Comparison of ENCODE assay signal across 10 cellular contexts in the genomic region with DNA sequence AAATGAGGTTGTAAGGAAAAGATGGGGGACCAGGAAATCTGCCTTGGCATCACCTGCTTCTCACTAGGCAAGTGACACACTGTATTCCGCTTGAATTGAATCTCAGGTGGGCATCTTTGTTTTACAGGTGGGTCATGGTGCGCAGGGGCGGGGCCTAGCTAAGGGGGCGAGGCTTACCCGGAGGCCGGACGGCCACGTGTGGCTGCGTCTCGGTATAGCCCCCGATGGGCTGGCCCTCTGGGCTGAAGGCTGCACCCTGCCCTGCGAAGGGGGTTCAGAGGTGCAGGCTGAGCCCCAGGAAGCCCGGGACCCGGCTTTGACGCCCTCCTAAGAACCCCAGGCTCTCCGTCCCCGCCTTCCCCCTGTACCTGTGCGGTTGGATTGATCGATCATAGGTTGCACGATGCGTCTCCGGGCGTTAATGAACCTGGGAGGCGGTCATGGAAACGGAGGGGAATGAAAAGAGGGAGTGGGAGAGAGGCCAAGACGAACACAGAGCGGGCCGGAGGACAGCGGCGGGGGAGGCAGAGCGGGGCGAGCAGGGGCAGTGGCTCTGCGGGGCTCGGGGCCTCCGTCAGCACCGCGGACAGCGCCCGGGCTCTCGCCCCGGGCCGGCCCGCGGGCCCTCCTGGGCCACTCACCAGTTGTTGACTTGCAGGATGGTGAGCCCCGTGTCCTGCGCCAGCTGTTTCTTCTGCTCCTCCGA. TPM values are rescaled to one million over a fixed set of nuclear protein-coding genes. Genes with fewer than 3 reads are reported as not detected.
DNase-seq lines count a peak whose midpoint lies in the region; ATAC-seq, FAIRE-seq and TF ChIP-seq lines count a peak whose summit lies in the region.
"Had no signal": no experiment of that assay in that cellular context is flagged by ENCODE, and none has a peak within 500 bp of the region (broad histone marks: within the 10 kb centered on the region; RNA-seq: fewer than 3 reads in every experiment).

No MANE protein-coding gene starts in this region.

- no peak overlapping the region for H3K4me2 ChIP-seq in A549

- no peak overlapping the region for H3K4me3 ChIP-seq in A549
- H3K4me3 ChIP-seq: psoas muscle had no signal

- no peak for TF ChIP-seq POLR2A in A549 (IDR thresholded peaks at IDR 0.05; ENCODE audit: low read length)

- H3K27ac ChIP-seq in A549 (no peak overlapping the region), VCaP (peak overlapping the region; percentile 48; the same call in 1 of the 2 replicates), RWPE1 (no peak overlapping the region)
- H3K27ac ChIP-seq: C4-2B, psoas muscle had no signal

- TF ChIP-seq RAD21 in A549 (conservative IDR thresholded peaks at IDR 0.05 in 1 of 2, IDR thresholded peaks at IDR 0.05 in 1 of 2) = no peak

- H3K4me1 ChIP-seq in A549 = no peaks in the 10 kb centered on the region
- H3K4me1 ChIP-seq: psoas muscle had no signal

- in situ Hi-C loops in GM13977 (cut with MboI; ENCODE audit: low pct_unique_long_range_greater_than_20kb, low sequenced_read_pairs, unreplicated experiment) = no loop called here

- no peak for FAIRE-seq in A549 (lab: Jason Lieb, UNC)

- POLR2A ChIA-PET in A549 (lab: Yijun Ruan, JAX) = no interaction called here
- POLR2A ChIA-PET in RWPE1 (lab: Yijun Ruan, JAX; ENCODE audit: low non-redundant PET) = no interaction called here

- no peak for DNase-seq in A549 (ENCODE audit: low read depth in 1 of 2, low spot score in 1 of 2)
- DNase-seq in GM13977 (ENCODE audit: low spot score) = peak; percentile 32
- peak; percentile 84 for DNase-seq in left kidney (ENCODE audit: low read depth, low spot score)
- no peak for DNase-seq in RWPE1 (ENCODE audit: low spot score)
- DNase-seq: psoas muscle had no signal

- ATAC-seq in A549 = peak; percentile 31 to 50; a peak in 5 of 6 replicates
- ATAC-seq in HG03139 (IDR thresholded peaks at IDR 0.05; ENCODE audit: unreplicated experiment) = no peak
- ATAC-seq in GM21786 (IDR thresholded peaks at IDR 0.05; ENCODE audit: unreplicated experiment) = no peak
- ATAC-seq in HG02884 (IDR thresholded peaks at IDR 0.05; ENCODE audit: unreplicated experiment) = no peak
- ATAC-seq: psoas muscle had no signal

- TF ChIP-seq CTCF in A549 (IDR thresholded peaks at IDR 0.05) (no peak), GM13977 (IDR thresholded peaks at IDR 0.05; ENCODE audit: extremely low read depth, insufficient read depth, missing control alignments) (no peak), VCaP (conservative IDR thresholded peaks at IDR 0.05) (no peak), RWPE1 (conservative IDR thresholded peaks at IDR 0.05; ENCODE audit: low read depth) (no peak)

- H3K9me3 ChIP-seq in A549 = no peaks in the 10 kb centered on the region
- H3K9me3 ChIP-seq: psoas muscle had no signal

- no peak for TF ChIP-seq EP300 in A549 (IDR thresholded peaks at IDR 0.05)

- 81% methylated on average over 46 of the region's 47 CpGs for WGBS in A549 (ENCODE audit: missing lambda C conversion rate)

- CTCF ChIA-PET in A549 (lab: Yijun Ruan, JAX) = no interaction called here
- CTCF ChIA-PET in RWPE1 (lab: Yijun Ruan, JAX) = no interaction called here

TF ChIP-seq in A549, 52 proteins besides CTCF, POLR2A, EP300 and RAD21:
- TF ChIP-seq JUNB (IDR thresholded peaks at IDR 0.05) (no peak), HOXB5 (CRISPR knock-in tag; IDR thresholded peaks at IDR 0.05) (no peak), RCOR1 (IDR thresholded peaks at IDR 0.05; ENCODE audit: low read depth, low read length) (no peak), ZSCAN20 (CRISPR knock-in tag; IDR thresholded peaks at IDR 0.05) (no peak), NPAS2 (CRISPR knock-in tag; IDR thresholded peaks at IDR 0.05; ENCODE audit: borderline replicate concordance) (no peak)
- TF ChIP-seq, protein P1, sequence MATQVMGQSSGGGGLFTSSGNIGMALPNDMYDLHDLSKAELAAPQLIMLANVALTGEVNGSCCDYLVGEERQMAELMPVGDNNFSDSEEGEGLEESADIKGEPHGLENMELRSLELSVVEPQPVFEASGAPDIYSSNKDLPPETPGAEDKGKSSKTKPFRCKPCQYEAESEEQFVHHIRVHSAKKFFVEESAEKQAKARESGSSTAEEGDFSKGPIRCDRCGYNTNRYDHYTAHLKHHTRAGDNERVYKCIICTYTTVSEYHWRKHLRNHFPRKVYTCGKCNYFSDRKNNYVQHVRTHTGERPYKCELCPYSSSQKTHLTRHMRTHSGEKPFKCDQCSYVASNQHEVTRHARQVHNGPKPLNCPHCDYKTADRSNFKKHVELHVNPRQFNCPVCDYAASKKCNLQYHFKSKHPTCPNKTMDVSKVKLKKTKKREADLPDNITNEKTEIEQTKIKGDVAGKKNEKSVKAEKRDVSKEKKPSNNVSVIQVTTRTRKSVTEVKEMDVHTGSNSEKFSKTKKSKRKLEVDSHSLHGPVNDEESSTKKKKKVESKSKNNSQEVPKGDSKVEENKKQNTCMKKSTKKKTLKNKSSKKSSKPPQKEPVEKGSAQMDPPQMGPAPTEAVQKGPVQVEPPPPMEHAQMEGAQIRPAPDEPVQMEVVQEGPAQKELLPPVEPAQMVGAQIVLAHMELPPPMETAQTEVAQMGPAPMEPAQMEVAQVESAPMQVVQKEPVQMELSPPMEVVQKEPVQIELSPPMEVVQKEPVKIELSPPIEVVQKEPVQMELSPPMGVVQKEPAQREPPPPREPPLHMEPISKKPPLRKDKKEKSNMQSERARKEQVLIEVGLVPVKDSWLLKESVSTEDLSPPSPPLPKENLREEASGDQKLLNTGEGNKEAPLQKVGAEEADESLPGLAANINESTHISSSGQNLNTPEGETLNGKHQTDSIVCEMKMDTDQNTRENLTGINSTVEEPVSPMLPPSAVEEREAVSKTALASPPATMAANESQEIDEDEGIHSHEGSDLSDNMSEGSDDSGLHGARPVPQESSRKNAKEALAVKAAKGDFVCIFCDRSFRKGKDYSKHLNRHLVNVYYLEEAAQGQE (IDR thresholded peaks at IDR 0.05) = peak; percentile 83

RNA-seq across cellular contexts. Expression of gene MEIS3, which starts 12.5 kb away (rescaled TPM):
- polyA plus RNA-seq in A549 (2011; rRNA removed) = 16.5 and 19.2 TPM in 2 replicates
- 18.7 and 23.4 TPM in 2 replicates for polyA plus RNA-seq in A549 (2012; cell fraction: cytosol; rRNA removed)
- 44.0 and 54.8 TPM in 2 replicates for polyA plus RNA-seq in A549 (2012; cell fraction: nucleus; rRNA removed)
- polyA plus RNA-seq in A549 (2017; fragmentation: RNase III; extraction: RNeasy Plus Mini Kit Qiagen cat#74134 plus additional on column Dnase treatment) = 21.8 to 31.4 TPM (median 27.1 TPM) in 3 replicates
- 26.1 and 39.1 TPM in 2 replicates for polyA minus RNA-seq in A549 (2011; rRNA and poly(A)+ RNA removed)

RNA-seq across cellular contexts. Expression of gene DHX34, which starts 57.7 kb away (rescaled TPM):
- 12.4 and 14.4 TPM in 2 replicates for polyA plus RNA-seq in A549 (2011; rRNA removed)
- polyA plus RNA-seq in A549 (2012; cell fraction: cytosol; rRNA removed) = 32.0 and 39.6 TPM in 2 replicates
- polyA plus RNA-seq in A549 (2012; cell fraction: nucleus; rRNA removed) = 108 and 153 TPM in 2 replicates
- 23.1 to 24.5 TPM (median 23.4 TPM) in 3 replicates for polyA plus RNA-seq in A549 (2017; fragmentation: RNase III; extraction: RNeasy Plus Mini Kit Qiagen cat#74134 plus additional on column Dnase treatment)
- polyA minus RNA-seq in A549 (2011; rRNA and poly(A)+ RNA removed) = 20.8 and 26.6 TPM in 2 replicates

Comparison
In these comparisons a context has a peak if more than half of its experiments do, and no peak if none do; other contexts are left out.
1. ATAC-seq: peak in A549 (2 of 2); none in HG03139 (single experiment), GM21786 (single experiment) and HG02884 (single experiment).
2. DNase-seq: peak in GM13977 (single experiment) and left kidney (single experiment); none in A549 (0 of 2) and RWPE1 (single experiment).